In the genomic region with DNA sequence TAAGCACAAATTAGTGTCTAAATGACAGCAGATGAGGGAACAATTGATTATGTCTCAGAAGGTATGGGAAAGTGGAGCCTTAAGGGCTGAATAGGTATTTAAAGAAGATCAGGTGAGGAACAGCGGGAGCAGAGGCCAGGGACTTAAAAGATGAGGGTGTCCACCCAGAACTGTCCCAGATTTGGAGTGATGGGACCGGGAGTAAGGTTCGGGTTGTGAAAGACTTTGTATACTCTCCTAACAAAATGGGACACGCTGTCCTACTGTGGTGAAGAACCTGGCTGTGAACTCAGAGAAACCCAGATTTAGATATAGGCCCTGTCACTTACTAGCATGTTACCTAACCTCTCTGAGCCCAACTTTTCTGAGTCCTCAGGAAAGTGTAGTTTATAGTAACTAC, we compare ENCODE assay signal across 1 cellular context.
TF ChIP-seq lines count a peak whose summit lies in the region.

No MANE protein-coding gene starts in this region.

TF ChIP-seq in liver, 16 proteins besides CTCF, POLR2A, EP300 and RAD21 (continued from another document):
- TF ChIP-seq, protein P1, sequence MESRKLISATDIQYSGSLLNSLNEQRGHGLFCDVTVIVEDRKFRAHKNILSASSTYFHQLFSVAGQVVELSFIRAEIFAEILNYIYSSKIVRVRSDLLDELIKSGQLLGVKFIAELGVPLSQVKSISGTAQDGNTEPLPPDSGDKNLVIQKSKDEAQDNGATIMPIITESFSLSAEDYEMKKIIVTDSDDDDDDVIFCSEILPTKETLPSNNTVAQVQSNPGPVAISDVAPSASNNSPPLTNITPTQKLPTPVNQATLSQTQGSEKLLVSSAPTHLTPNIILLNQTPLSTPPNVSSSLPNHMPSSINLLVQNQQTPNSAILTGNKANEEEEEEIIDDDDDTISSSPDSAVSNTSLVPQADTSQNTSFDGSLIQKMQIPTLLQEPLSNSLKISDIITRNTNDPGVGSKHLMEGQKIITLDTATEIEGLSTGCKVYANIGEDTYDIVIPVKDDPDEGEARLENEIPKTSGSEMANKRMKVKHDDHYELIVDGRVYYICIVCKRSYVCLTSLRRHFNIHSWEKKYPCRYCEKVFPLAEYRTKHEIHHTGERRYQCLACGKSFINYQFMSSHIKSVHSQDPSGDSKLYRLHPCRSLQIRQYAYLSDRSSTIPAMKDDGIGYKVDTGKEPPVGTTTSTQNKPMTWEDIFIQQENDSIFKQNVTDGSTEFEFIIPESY (IDR thresholded peaks at IDR 0.05): no peak
- TF ChIP-seq FOXA1 (IDR thresholded peaks at IDR 0.05) (no peak), NR2F2 (IDR thresholded peaks at IDR 0.05) (no peak), RXRA (IDR thresholded peaks at IDR 0.05) (peak; percentile 42 to 50), HNF4A (conservative IDR thresholded peaks at IDR 0.05) (peak; percentile 57 to 70)
- TF ChIP-seq, protein P2, sequence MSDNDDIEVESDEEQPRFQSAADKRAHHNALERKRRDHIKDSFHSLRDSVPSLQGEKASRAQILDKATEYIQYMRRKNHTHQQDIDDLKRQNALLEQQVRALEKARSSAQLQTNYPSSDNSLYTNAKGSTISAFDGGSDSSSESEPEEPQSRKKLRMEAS (IDR thresholded peaks at IDR 0.05): no peak
